8 cellular contexts compared by ENCODE assay signal in genomic region chr1:152347116-152347728, GRCh38. TPM values are rescaled to one million over a fixed set of nuclear protein-coding genes. Genes with fewer than 3 reads are reported as not detected.
A peak's percentile ranks its signal among the peaks of the same experiment; 100 is the strongest.
DNase-seq lines count a peak whose midpoint lies in the region; ATAC-seq, FAIRE-seq and TF ChIP-seq lines count a peak whose summit lies in the region.

No MANE protein-coding gene starts in this region.

- intact Hi-C loops in esophagus squamous epithelium (cut with DNase I), result no loop called here

- no peak for FAIRE-seq in GM19239 (lab: Jason Lieb, UNC)

- H3K27ac Mint-ChIP-seq in osteocyte (ENCODE audit: unreplicated experiment), result no peak overlapping the region

- TF ChIP-seq CTCF in esophagus squamous epithelium (IDR thresholded peaks at IDR 0.05) (peak; percentile 39 to 94 (median 84)), osteocyte (IDR thresholded peaks at IDR 0.05) (peak; percentile 64)

- ATAC-seq in GM21576 (IDR thresholded peaks at IDR 0.05; ENCODE audit: unreplicated experiment), result no peak

- H3K4me3 ChIP-seq in esophagus squamous epithelium, result no peak overlapping the region

- 6 to 11% methylated on average over 8 of the region's 8 CpGs for whole genome bisulfite sequencing in esophagus squamous epithelium, 2 donors

- H3K4me1 ChIP-seq in esophagus squamous epithelium, result peaks cover 0 to 19% (median 0%) of the 10 kb centered on the region in 3 donors

- H3K4me1 Mint-ChIP-seq in osteocyte (ENCODE audit: unreplicated experiment), result no peaks in the 10 kb centered on the region

- H3K9me3 Mint-ChIP-seq in osteocyte (ENCODE audit: unreplicated experiment), result no peaks in the 10 kb centered on the region

- no peak for TF ChIP-seq POLR2A in esophagus squamous epithelium (IDR thresholded peaks at IDR 0.05)

- DNase-seq in CMK (ENCODE audit: low read depth) (peak; percentile 39), GM19239 (ENCODE audit: insufficient read length, low spot score) (peak; percentile 10), NCI-H2107 treated with DMSO at 0.1 percent for 48 hours (lab: John Stamatoyannopoulos, UW; ENCODE audit: unreplicated experiment) (peak; percentile 16), esophagus squamous epithelium (lab: John Stamatoyannopoulos, UW) (no peak), osteocyte (ENCODE audit: extremely low spot score, unreplicated experiment) (no peak), islet precursor cell (no peak)
- DNase-seq in activated CD4-positive, alpha-beta T cell treated with anti-CD3 and anti-CD28 coated beads for 4 hours, result peak; percentile 24 to 66

- no peak overlapping the region for H3K4me3 Mint-ChIP-seq in osteocyte (ENCODE audit: unreplicated experiment)

- H3K27me3 ChIP-seq in esophagus squamous epithelium, result no peaks in the 10 kb centered on the region

- H3K27ac ChIP-seq in esophagus squamous epithelium, result no peak overlapping the region

- H3K36me3 ChIP-seq in esophagus squamous epithelium, result no peaks in the 10 kb centered on the region

- H3K9me3 ChIP-seq in esophagus squamous epithelium, result no peaks in the 10 kb centered on the region

- H3K27me3 Mint-ChIP-seq in osteocyte (ENCODE audit: unreplicated experiment), result peaks cover 5% of the 10 kb centered on the region

- H3K36me3 Mint-ChIP-seq in osteocyte (ENCODE audit: unreplicated experiment), result no peaks in the 10 kb centered on the region

RNA-seq across cellular contexts. Expression of gene FLG2, which starts 12.6 kb away (rescaled TPM):
- total RNA-seq in esophagus squamous epithelium (under 1 TPM in 3 of 4 donors, not detected in 1; 0.11 to 0.19 (median 0.13) TPM), osteocyte (not detected in 2 replicates)

RNA-seq across cellular contexts. Expression of gene FLG, which starts 22.2 kb away (rescaled TPM):
- total RNA-seq in esophagus squamous epithelium (10 to 100 TPM in 1 of 4 donors, 1 to 10 TPM in 2, under 1 TPM in 1; 0.94 to 21.1 (median 4.3) TPM), osteocyte (not detected in 2 replicates)

Comparison
In these comparisons a context has a peak if more than half of its experiments do, and no peak if none do; other contexts are left out.
1. DNase-seq: peak in CMK (single experiment), GM19239 (single experiment), NCI-H2107 treated with DMSO at 0.1 percent for 48 hours (single experiment) and activated CD4-positive, alpha-beta T cell treated with anti-CD3 and anti-CD28 coated beads for 4 hours (2 of 2); none in esophagus squamous epithelium (single experiment), osteocyte (single experiment) and islet precursor cell (single experiment).